In genomic region chr2:149562304-149562703, GRCh38 we compare ENCODE assay signal across 1 cellular context.
TF ChIP-seq lines count a peak whose summit lies in the region.

No MANE protein-coding gene starts in this region.

TF ChIP-seq in HEK293, 187 proteins besides CTCF, POLR2A, EP300 and RAD21 (continued from another document):
- TF ChIP-seq TSHZ1 (tag by site-specific recombination; IDR thresholded peaks at IDR 0.05; ENCODE audit: borderline replicate concordance) (peak; percentile 49; the same call in 1 of the 2 replicates), ZNF366 (tag by site-specific recombination; conservative IDR thresholded peaks at IDR 0.05) (peak; percentile 63), INSM2 (tag by site-specific recombination; IDR thresholded peaks at IDR 0.05) (peak; percentile 92), ZNF394 (tag by site-specific recombination; IDR thresholded peaks at IDR 0.05; ENCODE audit: borderline replicate concordance) (peak; percentile 37; the same call in 1 of the 2 replicates), ZNF292 (tag by site-specific recombination; IDR thresholded peaks at IDR 0.05; ENCODE audit: borderline replicate concordance, low read depth) (no peak), HIC1 (tag by site-specific recombination; IDR thresholded peaks at IDR 0.05) (peak; percentile 79; the same call in 1 of the 2 replicates), SP7 (tag by site-specific recombination; IDR thresholded peaks at IDR 0.05) (peak; percentile 82), ZNF140 (tag by site-specific recombination; IDR thresholded peaks at IDR 0.05) (no peak), ZNF391 (tag by site-specific recombination; IDR thresholded peaks at IDR 0.05; ENCODE audit: borderline replicate concordance, low read depth) (peak; percentile 77; the same call in 1 of the 2 replicates), ZNF610 (tag by site-specific recombination; IDR thresholded peaks at IDR 0.05; ENCODE audit: borderline replicate concordance) (no peak), ZEB2 (tag by site-specific recombination; IDR thresholded peaks at IDR 0.05) (peak; percentile 46; the same call in 1 of the 2 replicates), ZNF629 (tag by site-specific recombination; IDR thresholded peaks at IDR 0.05) (peak; percentile 71), REPIN1 (tag by site-specific recombination; IDR thresholded peaks at IDR 0.05; ENCODE audit: low read depth) (no peak), ZNF692 (tag by site-specific recombination; IDR thresholded peaks at IDR 0.05) (0 out of 2 replicates have a peak, but pooled peaks have one; percentile 23), ZNF843 (tag by site-specific recombination; IDR thresholded peaks at IDR 0.05) (peak; percentile 65; the same call in 1 of the 2 replicates), PRDM4 (tag by site-specific recombination; IDR thresholded peaks at IDR 0.05) (0 out of 2 replicates have a peak, but pooled peaks have one; percentile 36), ZNF654 (tag by site-specific recombination; IDR thresholded peaks at IDR 0.05; ENCODE audit: low read depth) (peak; percentile 15; the same call in 1 of the 2 replicates), PRDM1 (tag by site-specific recombination; IDR thresholded peaks at IDR 0.05) (0 out of 2 replicates have a peak, but pooled peaks have one; percentile 25), OSR2 (tag by site-specific recombination; IDR thresholded peaks at IDR 0.05) (peak; percentile 88), KLF10 (tag by site-specific recombination; IDR thresholded peaks at IDR 0.05) (peak; percentile 54)
